8 cellular contexts compared by ENCODE assay signal in genomic region chr6:139124887-139125672, GRCh38. TPM values are rescaled to one million over a fixed set of nuclear protein-coding genes. Genes with fewer than 3 reads are reported as not detected.
DNase-seq lines count a peak whose midpoint lies in the region; ATAC-seq, FAIRE-seq and TF ChIP-seq lines count a peak whose summit lies in the region.

No MANE protein-coding gene starts in this region.

- no peaks in the 10 kb centered on the region for H3K27me3 Mint-ChIP-seq in activated T-helper 17 cell treated with anti-CD3 and anti-CD28 coated beads, Interleukin-2, amount 50 U/mL, for 72 hours

- TF ChIP-seq CTCF in heart right ventricle (IDR thresholded peaks at IDR 0.05), result peak; percentile 38 to 76 (median 63)

- no peaks in the 10 kb centered on the region for H3K36me3 ChIP-seq in heart right ventricle

- H3K27ac Mint-ChIP-seq in activated T-helper 17 cell treated with anti-CD3 and anti-CD28 coated beads, Interleukin-2, amount 50 U/mL, for 72 hours, result peak overlapping the region; percentile 82

- peaks cover 26% of the 10 kb centered on the region for H3K4me1 Mint-ChIP-seq in activated T-helper 17 cell treated with anti-CD3 and anti-CD28 coated beads, Interleukin-2, amount 50 U/mL, for 72 hours

- intact Hi-C loops in heart right ventricle (cut with DNase I), result loop anchor here (1.0 to 10.0 kb wide), 8 partner anchors 92 to 242 kb away; no protein-coding TSS in a partner anchor

- H3K27ac ChIP-seq in heart right ventricle, result peak overlapping the region in 4 of 10 donors; percentile 2 to 64 (median 23)

- H3K4me3 Mint-ChIP-seq in activated T-helper 17 cell treated with anti-CD3 and anti-CD28 coated beads, Interleukin-2, amount 50 U/mL, for 72 hours, result peak overlapping the region; percentile 78

- FAIRE-seq in RCC 7860 (lab: Jason Lieb, UNC), result no peak

- peaks cover 0 to 28% (median 6%) of the 10 kb centered on the region in 9 donors for H3K4me1 ChIP-seq in heart right ventricle

- no peaks in the 10 kb centered on the region for H3K36me3 Mint-ChIP-seq in activated T-helper 17 cell treated with anti-CD3 and anti-CD28 coated beads, Interleukin-2, amount 50 U/mL, for 72 hours (ENCODE audit: low read depth)

- peaks cover 3% of the 10 kb centered on the region for H3K9me3 Mint-ChIP-seq in activated T-helper 17 cell treated with anti-CD3 and anti-CD28 coated beads, Interleukin-2, amount 50 U/mL, for 72 hours

- DNase-seq in COLO668 (lab: John Stamatoyannopoulos, UW; ENCODE audit: unreplicated experiment) (peak; percentile 2), RCC 7860 (ENCODE audit: low spot score) (peak; percentile 21), heart right ventricle (peak; percentile 42 to 66), cerebellum (ENCODE audit: low spot score) (no peak)
- DNase-seq in stimulated activated CD4-positive, alpha-beta T cell treated with anti-CD3 and anti-CD28 coated beads, Interleukin-12 subunit alpha, Interleukin-12 subunit beta, amount 100 ng/mL, for 4 hours, result peak; percentile 58

- H3K9me3 ChIP-seq in heart right ventricle, result peaks cover 0 to 17% (median under 1%) of the 10 kb centered on the region in 11 donors

- no peaks in the 10 kb centered on the region for H3K27me3 ChIP-seq in heart right ventricle

- ATAC-seq in GM19452 (IDR thresholded peaks at IDR 0.05; ENCODE audit: unreplicated experiment) (peak; percentile 100), HG03457 (IDR thresholded peaks at IDR 0.05; ENCODE audit: unreplicated experiment) (peak; percentile 100), heart right ventricle (peak; percentile 92 to 99 (median 97))
- peak; percentile 94 for ATAC-seq in activated T-helper 17 cell treated with anti-CD3 and anti-CD28 coated beads, Interleukin-2, amount 50 U/mL, for 72 hours (replicated peaks)

- H3K4me3 ChIP-seq in heart right ventricle, result no peak overlapping the region

- WGBS in heart right ventricle, 2 donors, result 44 to 55% methylated on average over 8 of the region's 8 CpGs

RNA-seq across cellular contexts. Expression of gene HECA, which starts 9.8 kb away (rescaled TPM):
- 10 to 100 TPM; 67.0 to 85.7 TPM for total RNA-seq in activated T-helper 17 cell treated with anti-CD3 and anti-CD28 coated beads, Interleukin-2, amount 50 U/mL, for 72 hours
- total RNA-seq in heart right ventricle, result 10 to 100 TPM; 33.5 to 70.6 (median 43.5) TPM
- polyA plus RNA-seq in heart right ventricle, result 10 to 100 TPM in 1 of 2 donors, 1 to 10 TPM in 1; 8.6 to 15.0 TPM
- total RNA-seq in cerebellum, result 26.9 TPM
